16 cellular contexts compared by ENCODE assay signal in genomic region chr3:195139091-195139875, GRCh38.
A peak's percentile ranks its signal among the peaks of the same experiment; 100 is the strongest.
DNase-seq lines count a peak whose midpoint lies in the region; ATAC-seq and TF ChIP-seq lines count a peak whose summit lies in the region.
"Had no signal": no experiment of that assay in that cellular context is flagged by ENCODE, and none has a peak within 500 bp of the region (broad histone marks: within the 10 kb centered on the region; RNA-seq: fewer than 3 reads in every experiment).

No MANE protein-coding gene starts in this region.

- peaks cover 42% of the 10 kb centered on the region for H3K4me1 Mint-ChIP-seq in glutamatergic neuron (ENCODE audit: low read depth, unreplicated experiment)
- no peaks in the 10 kb centered on the region for H3K4me1 Mint-ChIP-seq in CD8-positive, alpha-beta T cell (ENCODE audit: low read depth)

- no peak for TF ChIP-seq POLR2A in uterus (IDR thresholded peaks at IDR 0.05)

- H3K9me3 Mint-ChIP-seq in glutamatergic neuron (ENCODE audit: unreplicated experiment) = peaks cover 10% of the 10 kb centered on the region
- H3K9me3 Mint-ChIP-seq in CD8-positive, alpha-beta T cell = peaks cover 16% of the 10 kb centered on the region

- peaks cover 18% of the 10 kb centered on the region for H3K36me3 Mint-ChIP-seq in glutamatergic neuron (ENCODE audit: unreplicated experiment)
- peaks cover 28% of the 10 kb centered on the region for H3K36me3 Mint-ChIP-seq in CD8-positive, alpha-beta T cell

- H3K27me3 ChIP-seq in uterus = no peaks in the 10 kb centered on the region
- H3K27me3 ChIP-seq in CD8-positive, alpha-beta T cell (ENCODE audit: insufficient read depth, low read length) = no peaks in the 10 kb centered on the region
- H3K27me3 ChIP-seq: tibial artery had no signal

- CTCF ChIA-PET in CD8-positive, alpha-beta T cell (lab: Charles Lee) = no interaction called here

- no peak overlapping the region for H3K4me3 Mint-ChIP-seq in glutamatergic neuron (ENCODE audit: unreplicated experiment)
- no peak overlapping the region for H3K4me3 Mint-ChIP-seq in CD8-positive, alpha-beta T cell

- no peaks in the 10 kb centered on the region for H3K9me3 ChIP-seq in uterus
- no peaks in the 10 kb centered on the region for H3K9me3 ChIP-seq in CD8-positive, alpha-beta T cell (ENCODE audit: low read length)
- H3K9me3 ChIP-seq: mucosa of descending colon, tibial artery had no signal

- H3K27me3 Mint-ChIP-seq in glutamatergic neuron (ENCODE audit: unreplicated experiment) = peaks cover 6% of the 10 kb centered on the region
- H3K27me3 Mint-ChIP-seq in CD8-positive, alpha-beta T cell (ENCODE audit: low read depth) = no peaks in the 10 kb centered on the region

- POLR2A ChIA-PET in CD8-positive, alpha-beta T cell (lab: Charles Lee) = interaction anchor here (0.7 kb wide), 1 partner anchor 20 kb away, joined by 4 read pairs; no protein-coding TSS in a partner anchor

- H3K27ac Mint-ChIP-seq in glutamatergic neuron (ENCODE audit: unreplicated experiment) = peak overlapping the region; percentile 25
- no peak overlapping the region for H3K27ac Mint-ChIP-seq in CD8-positive, alpha-beta T cell
- H3K27ac Mint-ChIP-seq: activated T-helper 2 cell treated with anti-CD3 and anti-CD28 coated beads, Interferon-gamma antibody, Interleukin-2, Interleukin-4, amounts not matched to agents 10 μg/mL and 5 μg/mL and 100 μg/mL, durations not matched to agents 14 hours and 24 hours and 36 hours had no signal

- H3K4me1 ChIP-seq in uterus = no peaks in the 10 kb centered on the region
- no peaks in the 10 kb centered on the region for H3K4me1 ChIP-seq in CD8-positive, alpha-beta T cell (ENCODE audit: insufficient read depth, low read length)
- H3K4me1 ChIP-seq: tibial artery had no signal

- no peak for TF ChIP-seq CTCF in GM12864 (IDR thresholded peaks at IDR 0.05; ENCODE audit: low read depth, low read length, missing control alignments)
- TF ChIP-seq CTCF in glutamatergic neuron (IDR thresholded peaks at IDR 0.05; ENCODE audit: partially characterized antibody, unreplicated experiment) = no peak
- TF ChIP-seq CTCF in uterus (IDR thresholded peaks at IDR 0.05) = no peak
- no peak for TF ChIP-seq CTCF in CD8-positive, alpha-beta T cell (IDR thresholded peaks at IDR 0.05)

- H3K4me3 ChIP-seq in GM12864 (ENCODE audit: low read depth, low read length) (peak overlapping the region; percentile 35), uterus (no peak overlapping the region)
- no peak overlapping the region for H3K4me3 ChIP-seq in CD8-positive, alpha-beta T cell (ENCODE audit: low read depth, low read length)
- H3K4me3 ChIP-seq: mucosa of descending colon, tibial artery had no signal

- intact Hi-C loops in uterus (cut with DNase I; ENCODE audit: low total_unique reads) = no loop called here
- intact Hi-C loops in CD8-positive, alpha-beta T cell (cut with DNase I, micrococcal nuclease) = no loop called here

- no peak for DNase-seq in GM12864 (ENCODE audit: low read depth)
- no peak for DNase-seq in glutamatergic neuron
- DNase-seq in NCI-H187 (lab: John Stamatoyannopoulos, UW) = no peak
- no peak for DNase-seq in uterus
- DNase-seq in CD8-positive, alpha-beta T cell = no peak
- DNase-seq: KG1, mucosa of descending colon, NCI-H2227 treated with DMSO at 0.1 percent for 48 hours, SHP77, tibial artery had no signal

- H3K36me3 ChIP-seq in uterus = no peaks in the 10 kb centered on the region
- no peaks in the 10 kb centered on the region for H3K36me3 ChIP-seq in CD8-positive, alpha-beta T cell (ENCODE audit: insufficient read depth, low read length)
- H3K36me3 ChIP-seq: tibial artery had no signal

- no peak overlapping the region for H3K27ac ChIP-seq in uterus
- no peak overlapping the region for H3K27ac ChIP-seq in CD8-positive, alpha-beta T cell (ENCODE audit: low read depth, low read length)
- H3K27ac ChIP-seq: epithelial cell of prostate, tibial artery had no signal

- ATAC-seq in GM19463 (IDR thresholded peaks at IDR 0.05; ENCODE audit: unreplicated experiment) (peak; percentile 63), HG03378 (IDR thresholded peaks at IDR 0.05; ENCODE audit: unreplicated experiment) (peak; percentile 55), GM18511 (IDR thresholded peaks at IDR 0.05; ENCODE audit: unreplicated experiment) (no peak)
- no peak for ATAC-seq in CD8-positive, alpha-beta T cell
- ATAC-seq: sciatic nerve had no signal

Comparison
In these comparisons a context has a peak if more than half of its experiments do, and no peak if none do; other contexts are left out.
1. ATAC-seq: peak in GM19463 (single experiment) and HG03378 (single experiment); none in GM18511 (single experiment) and CD8-positive, alpha-beta T cell (single experiment).